1 cellular context compared by ENCODE assay signal in genomic region chr10:92857904-92858514, GRCh38.
TF ChIP-seq lines count a peak whose summit lies in the region.

No MANE protein-coding gene starts in this region.

TF ChIP-seq in H1, 55 proteins besides CTCF, POLR2A, EP300 and RAD21 (continued from another document):
- TF ChIP-seq KDM5A (IDR thresholded peaks at IDR 0.05; ENCODE audit: low read length) (no peak), TEAD4 (IDR thresholded peaks at IDR 0.05; ENCODE audit: low read depth, low read length) (no peak), ASH2L (IDR thresholded peaks at IDR 0.05; ENCODE audit: low read length) (no peak), POU5F1 (IDR thresholded peaks at IDR 0.05; ENCODE audit: low read depth, low read length) (no peak), BRCA1 (IDR thresholded peaks at IDR 0.05; ENCODE audit: low read depth, low read length) (no peak), BACH1 (IDR thresholded peaks at IDR 0.05; ENCODE audit: low read length) (no peak), MAFK (IDR thresholded peaks at IDR 0.05; ENCODE audit: low read depth, low read length) (no peak), CTBP2 (IDR thresholded peaks at IDR 0.05; ENCODE audit: borderline replicate concordance, insufficient read depth, insufficient read length, low read length) (no peak), RBBP5 (IDR thresholded peaks at IDR 0.05; ENCODE audit: borderline replicate concordance, low read depth, low read length) (no peak), RFX5 (IDR thresholded peaks at IDR 0.05; ENCODE audit: borderline replicate concordance, low read depth, low read length) (no peak), RXRA (IDR thresholded peaks at IDR 0.05; ENCODE audit: insufficient read depth, low read depth, low read length) (no peak)
